Comparison of ENCODE assay signal across 8 cellular contexts in genomic region chr1:246566128-246566807, GRCh38. TPM values are rescaled to one million over a fixed set of nuclear protein-coding genes. Genes with fewer than 3 reads are reported as not detected.
DNase-seq lines count a peak whose midpoint lies in the region; ATAC-seq and TF ChIP-seq lines count a peak whose summit lies in the region.

A gene with protein sequence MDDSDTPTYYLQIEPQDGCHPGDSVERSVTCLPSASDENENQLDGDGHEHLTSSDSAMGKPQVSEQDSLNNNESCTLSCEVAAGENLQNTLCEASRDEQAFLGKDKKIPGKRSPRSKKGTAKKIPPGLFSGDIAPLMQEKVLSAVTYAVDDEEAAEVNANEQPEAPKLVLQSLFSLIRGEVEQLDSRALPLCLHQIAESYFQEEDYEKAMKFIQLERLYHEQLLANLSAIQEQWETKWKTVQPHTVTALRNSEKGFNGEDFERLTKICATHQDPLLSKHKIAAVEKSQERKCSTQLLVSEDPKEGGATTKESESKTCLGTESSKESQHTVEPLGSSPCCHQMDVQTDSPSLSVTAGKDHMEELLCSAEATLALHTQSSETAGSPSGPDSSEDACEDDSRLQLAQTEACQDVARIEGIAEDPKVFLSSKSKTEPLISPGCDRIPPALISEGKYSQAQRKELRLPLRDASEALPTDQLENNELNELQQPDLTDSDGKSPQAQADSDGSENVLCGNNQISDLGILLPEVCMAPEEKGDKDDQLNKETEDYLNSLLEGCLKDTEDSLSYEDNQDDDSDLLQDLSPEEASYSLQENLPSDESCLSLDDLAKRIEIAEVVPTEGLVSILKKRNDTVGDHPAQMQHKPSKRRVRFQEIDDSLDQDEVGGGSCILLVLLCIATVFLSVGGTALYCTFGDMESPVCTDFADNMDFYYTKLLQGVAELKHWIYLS (plus strand): TSS chr1:246566456. CDS start chr1:246591563, 25,107 bp downstream.
Gene TFB2M, minus strand, starts transcription at chr1:246566261. Its CDS starts 123 bp downstream, at chr1:246566138.

- no peak for TF ChIP-seq CTCF in LNCaP clone FGC (IDR thresholded peaks at IDR 0.05; ENCODE audit: control insufficient read depth, extremely low read depth, insufficient read depth)
- TF ChIP-seq CTCF in natural killer cell (IDR thresholded peaks at IDR 0.05): no peak

- peak; percentile 93 for TF ChIP-seq POLR2A in Raji (IDR thresholded peaks at IDR 0.05; ENCODE audit: insufficient read depth, low read depth, low read length)

- peak within 1 kb of the TSS; percentile 64 for H3K4me3 ChIP-seq in LNCaP clone FGC (ENCODE audit: low read depth, low read length)

- peak; percentile 82 to 98 (median 89) for ATAC-seq in natural killer cell

- H3K9me3 Mint-ChIP-seq in natural killer cell: no peaks in the 10 kb centered on the region

- peak within 1 kb of the TSS; percentile 94 to 98 for H3K27ac Mint-ChIP-seq in natural killer cell

- H3K36me3 Mint-ChIP-seq in natural killer cell: no peaks in the 10 kb centered on the region

- H3K27me3 Mint-ChIP-seq in natural killer cell (ENCODE audit: low read depth in 2 of 2): no peaks in the 10 kb centered on the region

- intact Hi-C loops in natural killer cell (cut with micrococcal nuclease): loop anchor here (2.0 to 5.0 kb wide), 2 partner anchors 36 to 59 kb away; partner anchors contain the start of gene SMYD3

- peaks cover 46 to 47% of the 10 kb centered on the region in 2 donors for H3K4me1 Mint-ChIP-seq in natural killer cell

- DNase-seq in EH (ENCODE audit: low read depth): peak; percentile 99
- DNase-seq in GOT3 (lab: John Stamatoyannopoulos, UW): peak; percentile 94
- peak; percentile 98 for DNase-seq in LNCaP clone FGC (ENCODE audit: low read depth)
- DNase-seq in activated T-helper 9 cell treated with anti-CD3 and anti-CD28 coated beads, Interleukin-2, amount 50 U/mL, for 16 hours (ENCODE audit: low read depth): peak; percentile 88
- DNase-seq in fibroblast of peridontal ligament (ENCODE audit: extremely low read depth): peak; percentile 98
- DNase-seq in natural killer cell: peak; percentile 90
- peak; percentile 95 for DNase-seq in stimulated activated naive CD4-positive, alpha-beta T cell treated with Interleukin-2 at 50 U/mL for 16 hours (lab: John Stamatoyannopoulos, UW)

- H3K4me3 Mint-ChIP-seq in natural killer cell: peak within 1 kb of the TSS; percentile 99

RNA-seq across cellular contexts. Expression of the first gene that starts in this region (rescaled TPM):
- 10 to 100 TPM; 48.2 to 56.1 (median 49.7) TPM for total RNA-seq in natural killer cell

RNA-seq across cellular contexts. Expression of gene TFB2M, which starts in this region (rescaled TPM):
- total RNA-seq in natural killer cell: 10 to 100 TPM; 13.4 to 15.1 (median 15.1) TPM

Comparison
In these comparisons a context has a peak if more than half of its experiments do, and no peak if none do; other contexts are left out.
1. Peak in every context shown above with its lines: DNase-seq, ATAC-seq and H3K4me3 ChIP-seq.